8 cellular contexts compared by ENCODE assay signal in genomic region chrX:65528705-65529340, GRCh38. TPM values are rescaled to one million over a fixed set of nuclear protein-coding genes. Genes with fewer than 3 reads are reported as not detected.
DNase-seq lines count a peak whose midpoint lies in the region; ATAC-seq lines count a peak whose summit lies in the region.

No MANE protein-coding gene starts in this region.

- H3K9ac ChIP-seq in adipocyte (ENCODE audit: low read length): no peak overlapping the region

- no peaks in the 10 kb centered on the region for H3K9me3 ChIP-seq in adipocyte (ENCODE audit: control insufficient read depth, low read length)

- ATAC-seq in activated CD4-positive, CD25-positive, alpha-beta regulatory T cell treated with anti-CD3 and anti-CD28 coated beads, Interleukin-2, amount 50 U/mL, for 24 hours: no peak
- ATAC-seq in HG03045 (IDR thresholded peaks at IDR 0.05; ENCODE audit: unreplicated experiment) (peak; percentile 61), HG03521 (IDR thresholded peaks at IDR 0.05; ENCODE audit: unreplicated experiment) (no peak)

- H3K36me3 ChIP-seq in adipocyte (ENCODE audit: control insufficient read depth, insufficient read depth, low read length, severe bottlenecking): peaks cover 37% of the 10 kb centered on the region

- peaks cover 8% of the 10 kb centered on the region for H3K27me3 ChIP-seq in adipocyte (replicated peaks; ENCODE audit: control insufficient read depth, insufficient read depth, low read length)

- H3K4me1 ChIP-seq in adipocyte (ENCODE audit: control insufficient read depth, insufficient read depth, low read length): peaks cover 12% of the 10 kb centered on the region

- peak in 3 of 4 experiments; percentile 4 to 37 (median 15) for DNase-seq in activated CD4-positive, CD25-positive, alpha-beta regulatory T cell (lab: John Stamatoyannopoulos, UW)
- DNase-seq in SK-N-DZ (ENCODE audit: low spot score) (peak; percentile 10), adipocyte (ENCODE audit: low read depth) (peak; percentile 60), iPS-NIHi11 (ENCODE audit: low spot score) (peak; percentile 79)
- DNase-seq in stimulated activated CD4-positive, alpha-beta T cell treated with anti-CD3 and anti-CD28 coated beads, Interleukin-4, amount 100 ng/mL, for 24 hours: peak; percentile 46

- no peak overlapping the region for H3K4me3 ChIP-seq in adipocyte (ENCODE audit: low read length)

RNA-seq across cellular contexts. Expression of gene LAS1L, which starts 5.8 kb away (rescaled TPM):
- 56.7 and 60.3 TPM in 2 replicates for polyA plus RNA-seq in SK-N-DZ (2014; cell fraction: cytosol; rRNA removed)
- polyA plus RNA-seq in SK-N-DZ (2014; cell fraction: nucleus; rRNA removed): 76.0 and 88.1 TPM in 2 replicates

Comparison
In these comparisons a context has a peak if more than half of its experiments do, and no peak if none do; other contexts are left out.
1. DNase-seq: peak in every context shown above with its lines; median percentile 79 in iPS-NIHi11; 60 in adipocyte; 46 in stimulated activated CD4-positive, alpha-beta T cell treated with anti-CD3 and anti-CD28 coated beads, Interleukin-4, amount 100 ng/mL, for 24 hours; 15 in activated CD4-positive, CD25-positive, alpha-beta regulatory T cell; 10 in SK-N-DZ.